Comparison of ENCODE assay signal across 11 cellular contexts in genomic region chr14:35368139-35368460, GRCh38. TPM values are rescaled to one million over a fixed set of nuclear protein-coding genes. Genes with fewer than 3 reads are reported as not detected.
DNase-seq lines count a peak whose midpoint lies in the region; ATAC-seq and TF ChIP-seq lines count a peak whose summit lies in the region.
"Had no signal": no experiment of that assay in that cellular context is flagged by ENCODE, and none has a peak within 500 bp of the region (broad histone marks: within the 10 kb centered on the region; RNA-seq: fewer than 3 reads in every experiment).

No MANE protein-coding gene starts in this region.

- CTCF ChIA-PET in T-cell (lab: Charles Lee) = interaction anchor here (0.5 to 0.6 kb wide), 3 partner anchors 36 to 209 kb away, joined by 3 read pairs; partner anchors contain the start of gene NFKBIA (in 1 of the 2)

- H3K27ac Mint-ChIP-seq in activated naive CD4-positive, alpha-beta T cell treated with anti-CD3 and anti-CD28 coated beads, Interleukin-2, amount 50 U/mL, for 24 hours = peak overlapping the region; percentile 65
- H3K27ac Mint-ChIP-seq in T-cell = peak overlapping the region in 1 of 2 donors; percentile 82
- H3K27ac Mint-ChIP-seq in HFFc6 = no peak overlapping the region
- H3K27ac Mint-ChIP-seq: type B pancreatic cell had no signal

- H3K27me3 Mint-ChIP-seq in activated naive CD4-positive, alpha-beta T cell treated with anti-CD3 and anti-CD28 coated beads, Interleukin-2, amount 50 U/mL, for 24 hours = no peaks in the 10 kb centered on the region
- H3K27me3 Mint-ChIP-seq in T-cell (no peaks in the 10 kb centered on the region), HFFc6 (ENCODE audit: insufficient read depth) (peaks cover 2% of the 10 kb centered on the region; the same call in 1 of the 2 replicates)
- H3K27me3 Mint-ChIP-seq: type B pancreatic cell had no signal

- no peak overlapping the region for H3K4me2 ChIP-seq in mesenchymal stem cell (ENCODE audit: low read length, poor library complexity, severe bottlenecking)

- peaks cover 52% of the 10 kb centered on the region for H3K4me1 ChIP-seq in mesenchymal stem cell (ENCODE audit: control insufficient read depth, insufficient read depth, low read depth, low read length)
- peaks cover 0 to 54% (median 33%) of the 10 kb centered on the region in 4 donors for H3K4me1 ChIP-seq in tibial artery
- H3K4me1 ChIP-seq: BE2C had no signal

- H3K79me1 ChIP-seq in mesenchymal stem cell (replicated peaks; ENCODE audit: low read length, poor library complexity, severe bottlenecking) = no peaks in the 10 kb centered on the region

- H2BK15ac ChIP-seq in mesenchymal stem cell (ENCODE audit: low read depth, poor library complexity, severe bottlenecking) = no peak overlapping the region

- no peak overlapping the region for H3K14ac ChIP-seq in mesenchymal stem cell (ENCODE audit: low read length in 2 of 2)

- WGBS in mesenchymal stem cell = 100% methylated on average over 1 of the region's 2 CpGs

- peak overlapping the region; percentile 5 to 6 for H3K18ac ChIP-seq in mesenchymal stem cell (ENCODE audit: low read depth in 1 of 2, low read length in 2 of 2)

- no peak overlapping the region for H2AFZ ChIP-seq in mesenchymal stem cell (ENCODE audit: low read depth, low read length)

- no peak for TF ChIP-seq CTCF in tibial artery (IDR thresholded peaks at IDR 0.05)
- TF ChIP-seq CTCF in HFFc6 (IDR thresholded peaks at IDR 0.05) = no peak

- peak overlapping the region; percentile 38 to 44 for H2BK12ac ChIP-seq in mesenchymal stem cell (ENCODE audit: low read length in 2 of 2)

- H2BK5ac ChIP-seq in mesenchymal stem cell (ENCODE audit: low read depth, low read length, poor library complexity, severe bottlenecking) = peak overlapping the region; percentile 31

- no peak overlapping the region for H2BK120ac ChIP-seq in mesenchymal stem cell (ENCODE audit: low read depth, low read length)

- peak overlapping the region; percentile 88 for H4K8ac ChIP-seq in mesenchymal stem cell (ENCODE audit: low read length)

- peaks cover 39% of the 10 kb centered on the region for H3K4me1 Mint-ChIP-seq in activated naive CD4-positive, alpha-beta T cell treated with anti-CD3 and anti-CD28 coated beads, Interleukin-2, amount 50 U/mL, for 24 hours
- H3K4me1 Mint-ChIP-seq in T-cell (peaks cover 26 to 30% (median 28%) of the 10 kb centered on the region in 3 donors), HFFc6 (ENCODE audit: low read depth) (peaks cover 59% of the 10 kb centered on the region)

- peak; percentile 5 to 39 (median 21) for ATAC-seq in T-cell (replicated peaks in 1 of 4)

- H3K36me3 ChIP-seq in mesenchymal stem cell (ENCODE audit: control insufficient read depth in 1 of 2, insufficient read depth in 2 of 2, low read depth in 1 of 2, low read length in 2 of 2) (no peaks in the 10 kb centered on the region), tibial artery (no peaks in the 10 kb centered on the region)
- H3K36me3 ChIP-seq: BE2C had no signal

- POLR2A ChIA-PET in T-cell (lab: Charles Lee) = interaction anchor here (0.6 to 1.7 kb wide), 3 partner anchors 31 to 36 kb away, joined by 3 to 4 read pairs (median 4); no protein-coding TSS in a partner anchor

- peak overlapping the region; percentile 73 for H4K91ac ChIP-seq in mesenchymal stem cell (ENCODE audit: low read length)

- intact Hi-C loops in tibial artery (cut with DNase I; ENCODE audit: low total_unique reads) = no loop called here

- H3K23ac ChIP-seq in mesenchymal stem cell (ENCODE audit: low read length in 2 of 2) = no peak overlapping the region

- no peak overlapping the region for H3K4me3 Mint-ChIP-seq in activated naive CD4-positive, alpha-beta T cell treated with anti-CD3 and anti-CD28 coated beads, Interleukin-2, amount 50 U/mL, for 24 hours
- H3K4me3 Mint-ChIP-seq in T-cell = peak overlapping the region in 1 of 3 donors; percentile 9
- H3K4me3 Mint-ChIP-seq in HFFc6 = no peak overlapping the region
- H3K4me3 Mint-ChIP-seq: type B pancreatic cell had no signal

- H3K9me3 ChIP-seq in mesenchymal stem cell (ENCODE audit: control insufficient read depth, low read length) (no peaks in the 10 kb centered on the region), tibial artery (no peaks in the 10 kb centered on the region)
- H3K9me3 ChIP-seq: BE2C had no signal

- peak overlapping the region; percentile 81 for H2AK5ac ChIP-seq in mesenchymal stem cell (ENCODE audit: low read length, severe bottlenecking)

- H3K4me3 ChIP-seq in mesenchymal stem cell (ENCODE audit: insufficient read depth in 1 of 2, low read depth in 1 of 2, low read length in 2 of 2) (no peak overlapping the region), tibial artery (no peak overlapping the region)

- no peak overlapping the region for H3K4ac ChIP-seq in mesenchymal stem cell (ENCODE audit: low read depth in 1 of 2, low read length in 2 of 2)

- peaks cover 5% of the 10 kb centered on the region for H3K9me3 Mint-ChIP-seq in activated naive CD4-positive, alpha-beta T cell treated with anti-CD3 and anti-CD28 coated beads, Interleukin-2, amount 50 U/mL, for 24 hours
- peaks cover 2 to 10% (median 5%) of the 10 kb centered on the region in 3 donors for H3K9me3 Mint-ChIP-seq in T-cell
- peaks cover 8% of the 10 kb centered on the region for H3K9me3 Mint-ChIP-seq in HFFc6

- H3K27ac ChIP-seq in mesenchymal stem cell (ENCODE audit: low read length, poor library complexity, severe bottlenecking) (peak overlapping the region; percentile 88), tibial artery (peak overlapping the region; percentile 8 to 36)

- H3K36me3 Mint-ChIP-seq in activated naive CD4-positive, alpha-beta T cell treated with anti-CD3 and anti-CD28 coated beads, Interleukin-2, amount 50 U/mL, for 24 hours = no peaks in the 10 kb centered on the region
- H3K36me3 Mint-ChIP-seq in T-cell = no peaks in the 10 kb centered on the region
- H3K36me3 Mint-ChIP-seq in HFFc6 (ENCODE audit: low read depth) = peaks cover 9% of the 10 kb centered on the region

- H3K27me3 ChIP-seq in mesenchymal stem cell (ENCODE audit: control insufficient read depth in 1 of 2, insufficient read depth in 1 of 2, low read length in 2 of 2) = no peaks in the 10 kb centered on the region
- no peaks in the 10 kb centered on the region for H3K27me3 ChIP-seq in tibial artery
- H3K27me3 ChIP-seq: BE2C had no signal

- H3K9ac ChIP-seq in mesenchymal stem cell (ENCODE audit: low read length) = no peak overlapping the region

- DNase-seq in activated naive CD4-positive, alpha-beta T cell treated with Interleukin-2 at 50 U/mL for 16 hours = no peak
- DNase-seq in T-cell (no peak), mesenchymal stem cell (no peak), tibial artery (no peak), hippocampal formation (lab: John Stamatoyannopoulos, UW) (no peak), RPMI8226 (no peak), HFFc6 (no peak)
- DNase-seq: BE2C, NCI-H1436 had no signal

RNA-seq across cellular contexts. Expression of gene NFKBIA, which starts 36.4 kb away (rescaled TPM):
- 1,000 to 10,000 TPM in 2 of 5 donors, 100 to 1,000 TPM in 3; 129 to 1,245 (median 169) TPM for total RNA-seq in T-cell
- polyA plus RNA-seq in mesenchymal stem cell (2013, experiment 1 of 2) = 80.0 TPM
- 75.3 TPM for polyA plus RNA-seq in mesenchymal stem cell (2013, experiment 2 of 2)
- total RNA-seq in HFFc6 (2021; fragmentation: NEBNext Ultra II Directional; extraction: Animal tissue kit (Norgen Biotek cat#: 25700)) = 10 to 100 TPM; 27.6 to 52.1 (median 48.3) TPM
